In the genomic region with DNA sequence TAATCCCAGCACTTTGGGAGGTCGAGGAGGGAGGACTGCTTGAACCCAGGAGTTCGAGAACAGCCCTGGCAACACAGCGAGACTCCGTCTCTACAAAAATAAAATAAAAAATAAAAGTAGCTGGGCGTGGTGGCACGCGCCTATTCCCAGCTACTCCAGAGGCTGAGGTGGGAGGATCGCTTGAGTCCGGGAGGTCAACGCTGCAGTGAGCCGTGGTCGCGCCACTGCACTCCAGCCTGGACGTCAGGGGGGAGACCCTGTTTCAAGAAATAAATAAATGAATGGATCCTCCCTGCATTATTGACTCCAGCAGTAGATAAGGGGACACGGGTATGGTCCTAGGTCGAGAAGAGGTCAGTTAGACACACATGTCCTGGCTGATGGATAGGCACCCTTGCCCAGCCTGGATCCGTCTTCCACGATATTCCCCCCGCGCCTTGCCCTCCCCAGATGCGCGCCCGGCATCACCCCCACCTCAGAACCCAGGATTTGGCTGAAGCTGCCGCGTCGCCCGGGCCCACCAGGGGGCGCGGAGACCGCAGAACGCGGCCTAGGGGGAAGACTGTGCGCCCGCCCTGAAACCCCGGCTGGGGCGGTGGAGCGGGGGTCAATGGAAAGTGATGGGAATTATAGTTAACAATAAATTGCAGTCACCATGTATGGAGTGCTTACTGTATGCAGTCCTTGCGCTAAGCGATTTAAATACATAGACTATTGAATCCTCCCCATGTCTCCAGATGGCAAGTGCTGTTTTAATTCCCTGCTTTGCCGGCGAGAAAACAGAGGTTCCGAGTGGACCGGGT, we compare ENCODE assay signal across 1 cellular context.
TF ChIP-seq lines count a peak whose summit lies in the region.

No MANE protein-coding gene starts in this region.

TF ChIP-seq in GM23338, 12 proteins besides CTCF, POLR2A, EP300 and RAD21 (continued from another document):
- TF ChIP-seq, protein P1, sequence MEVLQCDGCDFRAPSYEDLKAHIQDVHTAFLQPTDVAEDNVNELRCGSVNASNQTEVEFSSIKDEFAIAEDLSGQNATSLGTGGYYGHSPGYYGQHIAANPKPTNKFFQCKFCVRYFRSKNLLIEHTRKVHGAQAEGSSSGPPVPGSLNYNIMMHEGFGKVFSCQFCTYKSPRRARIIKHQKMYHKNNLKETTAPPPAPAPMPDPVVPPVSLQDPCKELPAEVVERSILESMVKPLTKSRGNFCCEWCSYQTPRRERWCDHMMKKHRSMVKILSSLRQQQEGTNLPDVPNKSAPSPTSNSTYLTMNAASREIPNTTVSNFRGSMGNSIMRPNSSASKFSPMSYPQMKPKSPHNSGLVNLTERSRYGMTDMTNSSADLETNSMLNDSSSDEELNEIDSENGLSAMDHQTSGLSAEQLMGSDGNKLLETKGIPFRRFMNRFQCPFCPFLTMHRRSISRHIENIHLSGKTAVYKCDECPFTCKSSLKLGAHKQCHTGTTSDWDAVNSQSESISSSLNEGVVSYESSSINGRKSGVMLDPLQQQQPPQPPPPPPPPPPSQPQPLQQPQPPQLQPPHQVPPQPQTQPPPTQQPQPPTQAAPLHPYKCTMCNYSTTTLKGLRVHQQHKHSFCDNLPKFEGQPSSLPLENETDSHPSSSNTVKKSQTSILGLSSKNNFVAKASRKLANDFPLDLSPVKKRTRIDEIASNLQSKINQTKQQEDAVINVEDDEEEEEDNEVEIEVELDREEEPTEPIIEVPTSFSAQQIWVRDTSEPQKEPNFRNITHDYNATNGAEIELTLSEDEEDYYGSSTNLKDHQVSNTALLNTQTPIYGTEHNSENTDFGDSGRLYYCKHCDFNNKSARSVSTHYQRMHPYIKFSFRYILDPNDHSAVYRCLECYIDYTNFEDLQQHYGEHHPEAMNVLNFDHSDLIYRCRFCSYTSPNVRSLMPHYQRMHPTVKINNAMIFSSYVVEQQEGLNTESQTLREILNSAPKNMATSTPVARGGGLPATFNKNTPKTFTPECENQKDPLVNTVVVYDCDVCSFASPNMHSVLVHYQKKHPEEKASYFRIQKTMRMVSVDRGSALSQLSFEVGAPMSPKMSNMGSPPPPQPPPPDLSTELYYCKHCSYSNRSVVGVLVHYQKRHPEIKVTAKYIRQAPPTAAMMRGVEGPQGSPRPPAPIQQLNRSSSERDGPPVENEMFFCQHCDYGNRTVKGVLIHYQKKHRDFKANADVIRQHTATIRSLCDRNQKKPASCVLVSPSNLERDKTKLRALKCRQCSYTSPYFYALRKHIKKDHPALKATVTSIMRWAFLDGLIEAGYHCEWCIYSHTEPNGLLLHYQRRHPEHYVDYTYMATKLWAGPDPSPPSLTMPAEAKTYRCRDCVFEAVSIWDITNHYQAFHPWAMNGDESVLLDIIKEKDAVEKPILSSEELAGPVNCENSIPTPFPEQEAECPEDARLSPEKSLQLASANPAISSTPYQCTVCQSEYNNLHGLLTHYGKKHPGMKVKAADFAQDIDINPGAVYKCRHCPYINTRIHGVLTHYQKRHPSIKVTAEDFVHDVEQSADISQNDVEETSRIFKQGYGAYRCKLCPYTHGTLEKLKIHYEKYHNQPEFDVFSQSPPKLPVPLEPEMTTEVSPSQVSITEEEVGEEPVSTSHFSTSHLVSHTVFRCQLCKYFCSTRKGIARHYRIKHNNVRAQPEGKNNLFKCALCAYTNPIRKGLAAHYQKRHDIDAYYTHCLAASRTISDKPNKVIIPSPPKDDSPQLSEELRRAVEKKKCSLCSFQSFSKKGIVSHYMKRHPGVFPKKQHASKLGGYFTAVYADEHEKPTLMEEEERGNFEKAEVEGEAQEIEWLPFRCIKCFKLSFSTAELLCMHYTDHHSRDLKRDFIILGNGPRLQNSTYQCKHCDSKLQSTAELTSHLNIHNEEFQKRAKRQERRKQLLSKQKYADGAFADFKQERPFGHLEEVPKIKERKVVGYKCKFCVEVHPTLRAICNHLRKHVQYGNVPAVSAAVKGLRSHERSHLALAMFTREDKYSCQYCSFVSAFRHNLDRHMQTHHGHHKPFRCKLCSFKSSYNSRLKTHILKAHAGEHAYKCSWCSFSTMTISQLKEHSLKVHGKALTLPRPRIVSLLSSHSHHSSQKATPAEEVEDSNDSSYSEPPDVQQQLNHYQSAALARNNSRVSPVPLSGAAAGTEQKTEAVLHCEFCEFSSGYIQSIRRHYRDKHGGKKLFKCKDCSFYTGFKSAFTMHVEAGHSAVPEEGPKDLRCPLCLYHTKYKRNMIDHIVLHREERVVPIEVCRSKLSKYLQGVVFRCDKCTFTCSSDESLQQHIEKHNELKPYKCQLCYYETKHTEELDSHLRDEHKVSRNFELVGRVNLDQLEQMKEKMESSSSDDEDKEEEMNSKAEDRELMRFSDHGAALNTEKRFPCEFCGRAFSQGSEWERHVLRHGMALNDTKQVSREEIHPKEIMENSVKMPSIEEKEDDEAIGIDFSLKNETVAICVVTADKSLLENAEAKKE (CRISPR knock-in tag; IDR thresholded peaks at IDR 0.05) = no peak
- TF ChIP-seq, protein P2, sequence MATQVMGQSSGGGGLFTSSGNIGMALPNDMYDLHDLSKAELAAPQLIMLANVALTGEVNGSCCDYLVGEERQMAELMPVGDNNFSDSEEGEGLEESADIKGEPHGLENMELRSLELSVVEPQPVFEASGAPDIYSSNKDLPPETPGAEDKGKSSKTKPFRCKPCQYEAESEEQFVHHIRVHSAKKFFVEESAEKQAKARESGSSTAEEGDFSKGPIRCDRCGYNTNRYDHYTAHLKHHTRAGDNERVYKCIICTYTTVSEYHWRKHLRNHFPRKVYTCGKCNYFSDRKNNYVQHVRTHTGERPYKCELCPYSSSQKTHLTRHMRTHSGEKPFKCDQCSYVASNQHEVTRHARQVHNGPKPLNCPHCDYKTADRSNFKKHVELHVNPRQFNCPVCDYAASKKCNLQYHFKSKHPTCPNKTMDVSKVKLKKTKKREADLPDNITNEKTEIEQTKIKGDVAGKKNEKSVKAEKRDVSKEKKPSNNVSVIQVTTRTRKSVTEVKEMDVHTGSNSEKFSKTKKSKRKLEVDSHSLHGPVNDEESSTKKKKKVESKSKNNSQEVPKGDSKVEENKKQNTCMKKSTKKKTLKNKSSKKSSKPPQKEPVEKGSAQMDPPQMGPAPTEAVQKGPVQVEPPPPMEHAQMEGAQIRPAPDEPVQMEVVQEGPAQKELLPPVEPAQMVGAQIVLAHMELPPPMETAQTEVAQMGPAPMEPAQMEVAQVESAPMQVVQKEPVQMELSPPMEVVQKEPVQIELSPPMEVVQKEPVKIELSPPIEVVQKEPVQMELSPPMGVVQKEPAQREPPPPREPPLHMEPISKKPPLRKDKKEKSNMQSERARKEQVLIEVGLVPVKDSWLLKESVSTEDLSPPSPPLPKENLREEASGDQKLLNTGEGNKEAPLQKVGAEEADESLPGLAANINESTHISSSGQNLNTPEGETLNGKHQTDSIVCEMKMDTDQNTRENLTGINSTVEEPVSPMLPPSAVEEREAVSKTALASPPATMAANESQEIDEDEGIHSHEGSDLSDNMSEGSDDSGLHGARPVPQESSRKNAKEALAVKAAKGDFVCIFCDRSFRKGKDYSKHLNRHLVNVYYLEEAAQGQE (IDR thresholded peaks at IDR 0.05; ENCODE audit: unreplicated experiment) = no peak
- TF ChIP-seq, protein P3, sequence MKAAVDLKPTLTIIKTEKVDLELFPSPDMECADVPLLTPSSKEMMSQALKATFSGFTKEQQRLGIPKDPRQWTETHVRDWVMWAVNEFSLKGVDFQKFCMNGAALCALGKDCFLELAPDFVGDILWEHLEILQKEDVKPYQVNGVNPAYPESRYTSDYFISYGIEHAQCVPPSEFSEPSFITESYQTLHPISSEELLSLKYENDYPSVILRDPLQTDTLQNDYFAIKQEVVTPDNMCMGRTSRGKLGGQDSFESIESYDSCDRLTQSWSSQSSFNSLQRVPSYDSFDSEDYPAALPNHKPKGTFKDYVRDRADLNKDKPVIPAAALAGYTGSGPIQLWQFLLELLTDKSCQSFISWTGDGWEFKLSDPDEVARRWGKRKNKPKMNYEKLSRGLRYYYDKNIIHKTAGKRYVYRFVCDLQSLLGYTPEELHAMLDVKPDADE (IDR thresholded peaks at IDR 0.05) = no peak
- TF ChIP-seq EZH2phosphoT487 (IDR thresholded peaks at IDR 0.05; ENCODE audit: unreplicated experiment) (no peak), ZNF331 (CRISPR knock-in tag; IDR thresholded peaks at IDR 0.05; ENCODE audit: low read depth) (no peak)
